1 cellular context compared by ENCODE assay signal in genomic region chr1:239558992-239559391, GRCh38.
TF ChIP-seq lines count a peak whose summit lies in the region.

No MANE protein-coding gene starts in this region.

TF ChIP-seq in SK-N-SH, 30 proteins besides CTCF, POLR2A, EP300 and RAD21 (continued from another document):
- TF ChIP-seq ZBTB33 (IDR thresholded peaks at IDR 0.05; ENCODE audit: borderline replicate concordance, low read depth) (no peak), USF1 (IDR thresholded peaks at IDR 0.05; ENCODE audit: borderline replicate concordance, low read depth) (no peak), RFX5 (IDR thresholded peaks at IDR 0.05; ENCODE audit: low read length) (no peak), YY1 (IDR thresholded peaks at IDR 0.05; ENCODE audit: low read depth) (no peak), TAF1 (IDR thresholded peaks at IDR 0.05; ENCODE audit: borderline replicate concordance, low read depth, low read length) (no peak), FOXM1 (IDR thresholded peaks at IDR 0.05; ENCODE audit: low read depth) (no peak), SIN3A (IDR thresholded peaks at IDR 0.05; ENCODE audit: borderline replicate concordance, low read depth, low read length) (no peak)
TF ChIP-seq in SK-N-SH: peak in this region for 0.
